23 cellular contexts compared by ENCODE assay signal in genomic region chr7:32535303-32535702, GRCh38. TPM values are rescaled to one million over a fixed set of nuclear protein-coding genes. Genes with fewer than 3 reads are reported as not detected.
DNase-seq lines count a peak whose midpoint lies in the region; ATAC-seq and TF ChIP-seq lines count a peak whose summit lies in the region.
"Had no signal": no experiment of that assay in that cellular context is flagged by ENCODE, and none has a peak within 500 bp of the region (broad histone marks: within the 10 kb centered on the region; RNA-seq: fewer than 3 reads in every experiment).

No MANE protein-coding gene starts in this region.

- no peaks in the 10 kb centered on the region for H3K27me3 Mint-ChIP-seq in CD4-positive, alpha-beta T cell
- no peaks in the 10 kb centered on the region for H3K27me3 Mint-ChIP-seq in activated CD8-positive, alpha-beta T cell treated with anti-CD3 and anti-CD28 coated beads, Interleukin-2, amount 10 ng/mL, durations not matched to agents 7 days and 5 days (ENCODE audit: low read depth)
- H3K27me3 Mint-ChIP-seq: progenitor cell of endocrine pancreas had no signal

- H3K27me3 ChIP-seq in CD4-positive, alpha-beta T cell (ENCODE audit: control insufficient read depth, insufficient read depth, low read length) = no peaks in the 10 kb centered on the region
- H3K27me3 ChIP-seq in OCI-LY3 (ENCODE audit: low read depth, low read length) = no peaks in the 10 kb centered on the region
- H3K27me3 ChIP-seq: suprapubic skin, vagina had no signal

- POLR2A ChIA-PET in CD4-positive, alpha-beta T cell (lab: Charles Lee) = no interaction called here
- POLR2A ChIA-PET in activated CD8-positive, alpha-beta T cell treated with anti-CD3 and anti-CD28 coated beads, Interleukin-2, amount 10 ng/mL, durations not matched to agents 7 days and 5 days (lab: Charles Lee) = interaction anchor here (1.0 kb wide), 1 partner anchor 40 kb away, joined by 4 read pairs; the partner anchor contains the start of gene AVL9

- no peak for TF ChIP-seq POLR2A in GM18505 (IDR thresholded peaks at IDR 0.05; ENCODE audit: borderline replicate concordance, extremely low read depth, insufficient read depth, insufficient read length)

- peaks cover 41% of the 10 kb centered on the region for H3K4me1 Mint-ChIP-seq in CD4-positive, alpha-beta T cell (ENCODE audit: low read depth)
- peaks cover 14% of the 10 kb centered on the region for H3K4me1 Mint-ChIP-seq in activated CD8-positive, alpha-beta T cell treated with anti-CD3 and anti-CD28 coated beads, Interleukin-2, amount 10 ng/mL, durations not matched to agents 7 days and 5 days (ENCODE audit: low read depth)

- H3K9ac ChIP-seq in OCI-LY3 (ENCODE audit: low read length) = no peak overlapping the region

- H3K4me3 Mint-ChIP-seq in CD4-positive, alpha-beta T cell = no peak overlapping the region
- H3K4me3 Mint-ChIP-seq in activated CD8-positive, alpha-beta T cell treated with anti-CD3 and anti-CD28 coated beads, Interleukin-2, amount 10 ng/mL, durations not matched to agents 7 days and 5 days = no peak overlapping the region
- H3K4me3 Mint-ChIP-seq: CD14-positive monocyte; H9; T-helper 2 cell treated with Interferon-gamma antibody and Interleukin-4, amounts not matched to agents 5 μg/mL and 100 μg/mL, for 36 hours; WTC11 had no signal

- in situ Hi-C loops in KBM-7 (cut with MboI; ENCODE audit: low pct_unique_long_range_greater_than_20kb, low sequenced_read_pairs) = no loop called here

- no peak overlapping the region for H3K27ac ChIP-seq in CD4-positive, alpha-beta T cell (ENCODE audit: low read depth, low read length)
- peak overlapping the region; percentile 35; the same call in 1 of the 2 replicates for H3K27ac ChIP-seq in OCI-LY3 (ENCODE audit: low read length)
- H3K27ac ChIP-seq: HL-60, lower lobe of right lung, RWPE1, suprapubic skin, vagina had no signal

- no peak for TF ChIP-seq CTCF in CD4-positive, alpha-beta T cell (IDR thresholded peaks at IDR 0.05)
- no peak for TF ChIP-seq CTCF in OCI-LY3 (IDR thresholded peaks at IDR 0.05; ENCODE audit: low read depth, low read length)

- intact Hi-C loops in CD4-positive, alpha-beta T cell (cut with DNase I, micrococcal nuclease) = no loop called here

- H2AFZ ChIP-seq in OCI-LY3 (ENCODE audit: low read depth, low read length) = no peak overlapping the region

- no peak for ATAC-seq in CD4-positive, alpha-beta T cell (ENCODE audit: poor library complexity)
- peak; percentile 50 for ATAC-seq in GM18505 (IDR thresholded peaks at IDR 0.05; ENCODE audit: unreplicated experiment)
- ATAC-seq in HG02884 (IDR thresholded peaks at IDR 0.05; ENCODE audit: unreplicated experiment) = peak; percentile 60
- no peak for ATAC-seq in activated CD8-positive, alpha-beta T cell treated with anti-CD3 and anti-CD28 coated beads, Interleukin-2, amount 10 ng/mL, durations not matched to agents 7 days and 5 days
- ATAC-seq: lower lobe of right lung, SK-N-SH treated with all-trans-retinoic acid at 6 μM for 48 hours, WTC11 had no signal

- CTCF ChIA-PET in CD4-positive, alpha-beta T cell (lab: Charles Lee) = no interaction called here
- CTCF ChIA-PET in activated CD8-positive, alpha-beta T cell treated with anti-CD3 and anti-CD28 coated beads, Interleukin-2, amount 10 ng/mL, durations not matched to agents 7 days and 5 days (lab: Charles Lee) = no interaction called here

- peaks cover 24% of the 10 kb centered on the region for H3K36me3 Mint-ChIP-seq in CD4-positive, alpha-beta T cell (ENCODE audit: low read depth)
- H3K36me3 Mint-ChIP-seq in activated CD8-positive, alpha-beta T cell treated with anti-CD3 and anti-CD28 coated beads, Interleukin-2, amount 10 ng/mL, durations not matched to agents 7 days and 5 days (ENCODE audit: low read depth) = peaks cover 28% of the 10 kb centered on the region
- H3K36me3 Mint-ChIP-seq: WTC11 had no signal

- no peaks in the 10 kb centered on the region for H3K9me3 Mint-ChIP-seq in CD4-positive, alpha-beta T cell
- H3K9me3 Mint-ChIP-seq in activated CD8-positive, alpha-beta T cell treated with anti-CD3 and anti-CD28 coated beads, Interleukin-2, amount 10 ng/mL, durations not matched to agents 7 days and 5 days (ENCODE audit: insufficient read depth) = no peaks in the 10 kb centered on the region
- H3K9me3 Mint-ChIP-seq: H9; T-helper 2 cell treated with Interferon-gamma antibody and Interleukin-4, amounts not matched to agents 5 μg/mL and 100 μg/mL, for 36 hours; WTC11 had no signal

- peak overlapping the region; percentile 14; the same call in 1 of the 2 replicates for H3K4me3 ChIP-seq in OCI-LY3 (ENCODE audit: low read length)
- H3K4me3 ChIP-seq: lower lobe of right lung, suprapubic skin, vagina had no signal

- H3K4me1 ChIP-seq in OCI-LY3 (ENCODE audit: low read length) = peaks cover 14% of the 10 kb centered on the region

- peak overlapping the region; percentile 56 for H3K4me2 ChIP-seq in OCI-LY3 (ENCODE audit: low read length)

- DNase-seq in CD4-positive, alpha-beta T cell = no peak
- DNase-seq in activated CD8-positive, alpha-beta memory T cell treated with anti-CD3 and anti-CD28 coated beads, Interleukin-2, amount 50 U/mL, for 48 hours = no peak
- no peak for DNase-seq in KBM-7
- DNase-seq in effector CD4-positive, alpha-beta T cell = no peak
- DNase-seq in activated CD8-positive, alpha-beta T cell treated with anti-CD3 and anti-CD28 coated beads, Interleukin-2, amount 10 ng/mL, durations not matched to agents 7 days and 5 days = no peak
- DNase-seq: activated CD4-positive, alpha-beta T cell treated with anti-CD3 and anti-CD28 coated beads, Interleukin-2, amount 50 U/mL, for 48 hours; DMS153; H9; lower lobe of right lung; NCI-H1417 treated with DMSO at 0.1 percent for 48 hours; NCI-H510A treated with DMSO at 0.1 percent for 48 hours had no signal

- H3K27ac Mint-ChIP-seq in CD4-positive, alpha-beta T cell = peak overlapping the region; percentile 72
- H3K27ac Mint-ChIP-seq in activated CD8-positive, alpha-beta T cell treated with anti-CD3 and anti-CD28 coated beads, Interleukin-2, amount 10 ng/mL, durations not matched to agents 7 days and 5 days = no peak overlapping the region
- H3K27ac Mint-ChIP-seq: H9; progenitor cell of endocrine pancreas; T-helper 2 cell treated with Interferon-gamma antibody and Interleukin-4, amounts not matched to agents 5 μg/mL and 100 μg/mL, for 36 hours; WTC11 had no signal

- no peaks in the 10 kb centered on the region for H3K36me3 ChIP-seq in OCI-LY3 (replicated peaks; ENCODE audit: low read depth, low read length)
- H3K36me3 ChIP-seq: lower lobe of right lung, vagina had no signal

- H3K79me2 ChIP-seq in OCI-LY3 (ENCODE audit: low read length) = peaks cover 5% of the 10 kb centered on the region

- H4K20me1 ChIP-seq in OCI-LY3 (ENCODE audit: insufficient read depth, low read length) = no peaks in the 10 kb centered on the region

- no peaks in the 10 kb centered on the region for H3K9me3 ChIP-seq in CD4-positive, alpha-beta T cell (ENCODE audit: control insufficient read depth, low read length)
- H3K9me3 ChIP-seq in OCI-LY3 (ENCODE audit: insufficient read depth, low read length) = no peaks in the 10 kb centered on the region
- H3K9me3 ChIP-seq: lower lobe of right lung, suprapubic skin, vagina had no signal

RNA-seq across cellular contexts. Expression of gene AVL9, which starts 40.0 kb away (rescaled TPM):
- 10 to 100 TPM; 23.3 to 25.4 TPM for total RNA-seq in CD4-positive, alpha-beta T cell
- total RNA-seq in activated CD8-positive, alpha-beta T cell treated with anti-CD3 and anti-CD28 coated beads, Interleukin-2, amount 10 ng/mL, durations not matched to agents 7 days and 5 days = 10 to 100 TPM; 29.6 to 30.1 TPM

RNA-seq across cellular contexts. Expression of gene LSM5, which starts 45.1 kb away (rescaled TPM):
- total RNA-seq in CD4-positive, alpha-beta T cell = 10 to 100 TPM; 28.2 to 28.7 TPM
- total RNA-seq in activated CD8-positive, alpha-beta T cell treated with anti-CD3 and anti-CD28 coated beads, Interleukin-2, amount 10 ng/mL, durations not matched to agents 7 days and 5 days = 10 to 100 TPM; 94.4 to 97.1 TPM

Comparison
In these comparisons a context has a peak if more than half of its experiments do, and no peak if none do; other contexts are left out.
1. ATAC-seq: peak in GM18505 (single experiment) and HG02884 (single experiment); none in CD4-positive, alpha-beta T cell (single experiment) and activated CD8-positive, alpha-beta T cell treated with anti-CD3 and anti-CD28 coated beads, Interleukin-2, amount 10 ng/mL, durations not matched to agents 7 days and 5 days (single experiment).